In genomic region chr6:130987539-130987938, GRCh38 we compare ENCODE assay signal across 4 cellular contexts.
DNase-seq lines count a peak whose midpoint lies in the region; ATAC-seq, FAIRE-seq and TF ChIP-seq lines count a peak whose summit lies in the region.
"Not testable (repeated sequence)": the region's sequence is repeated elsewhere in the genome, so short reads cannot be mapped to it uniquely, and the experiment has no call there.

No MANE protein-coding gene starts in this region.

- peaks cover 6 to 30% (median 18%) of the 10 kb centered on the region in 7 donors for H3K9me3 Mint-ChIP-seq in naive B cell

- CTCF ChIA-PET in GM12878 (lab: Yijun Ruan, JAX); K562 (lab: Yijun Ruan, JAX; ENCODE audit: low intra/inter-chr PET ratio); HepG2 (lab: Yijun Ruan, JAX; ENCODE audit: low intra/inter-chr PET ratio, low total read pairs): not testable (repeated sequence)

- RAD21 ChIA-PET in GM12878 (lab: Charles Lee; ENCODE audit: unreplicated experiment) = not testable (repeated sequence)

- not testable (repeated sequence) for TF ChIP-seq EP300 in GM12878 (IDR thresholded peaks at IDR 0.05; ENCODE audit: borderline replicate concordance in 1 of 2, control insufficient read depth in 1 of 2, low read depth in 2 of 2, low read length in 2 of 2); K562 (IDR thresholded peaks at IDR 0.05; ENCODE audit: low read length); HepG2 (IDR thresholded peaks at IDR 0.05; ENCODE audit: low read depth in 2 of 2, low read length in 2 of 2); HepG2 (CRISPR knock-in tag; IDR thresholded peaks at IDR 0.05; ENCODE audit: borderline replicate concordance)

- not testable (repeated sequence) for TF ChIP-seq CTCF in GM12878 (IDR thresholded peaks at IDR 0.05 in 2 of 3, conservative IDR thresholded peaks at IDR 0.05 in 1 of 3; ENCODE audit: control insufficient read depth in 2 of 3, extremely low read depth in 1 of 3, insufficient read depth in 1 of 3, low read depth in 3 of 3, low read length in 3 of 3); K562 (IDR thresholded peaks at IDR 0.05 in 2 of 3, conservative IDR thresholded peaks at IDR 0.05 in 1 of 3; ENCODE audit: insufficient read depth in 2 of 3, low read depth in 1 of 3, low read length in 3 of 3); HepG2 (CRISPR knock-in tag; IDR thresholded peaks at IDR 0.05)

- H3K27me3 ChIP-seq in GM12878 (replicated peaks in 1 of 2; ENCODE audit: control insufficient read depth in 2 of 2, insufficient read depth in 2 of 2, low read length in 1 of 2); K562 (ENCODE audit: control insufficient read depth in 2 of 2, insufficient read depth in 2 of 2, low read length in 2 of 2); HepG2 (ENCODE audit: control insufficient read depth in 1 of 2, insufficient read depth in 2 of 2, low read length in 2 of 2): not testable (repeated sequence)

- TF ChIP-seq POLR2A in GM12878 (IDR thresholded peaks at IDR 0.05; ENCODE audit: low read depth, low read length); K562 (conservative IDR thresholded peaks at IDR 0.05); HepG2 (IDR thresholded peaks at IDR 0.05; ENCODE audit: insufficient read depth in 1 of 2, low read depth in 2 of 2, low read length in 2 of 2): not testable (repeated sequence)

- in situ Hi-C loops in GM12878 (cut with MboI); K562 (cut with MboI); HepG2 (cut with HindIII; ENCODE audit: extremely low pct_ligation_motif_present, low pct_unique_long_range_greater_than_20kb): not testable (repeated sequence)

- H3K9me1 ChIP-seq in K562 (ENCODE audit: control insufficient read depth, insufficient read depth, low read length) = not testable (repeated sequence)

- WGBS in GM12878 (ENCODE audit: insufficient coverage, insufficient replicate concordance, low lambda C conversion rate, missing lambda C conversion rate) = 73% methylated on average over 5 of the region's 5 CpGs
- 46% methylated on average over 3 of the region's 5 CpGs for WGBS in K562 (ENCODE audit: insufficient coverage, low coverage, missing lambda C conversion rate)
- 97% methylated on average over 5 of the region's 5 CpGs for WGBS in HepG2 (ENCODE audit: low lambda C conversion rate)

- H3K4me3 Mint-ChIP-seq in naive B cell = not testable (repeated sequence)

- not testable (repeated sequence) for H4K20me1 ChIP-seq in GM12878 (ENCODE audit: control insufficient read depth, insufficient read depth); K562 (replicated peaks; ENCODE audit: control insufficient read depth, insufficient read depth, low read length); HepG2 (ENCODE audit: insufficient read depth, low read length)

- H3K9me3 ChIP-seq in GM12878 (replicated peaks; ENCODE audit: control insufficient read depth, insufficient read depth, low read length); K562 (replicated peaks; ENCODE audit: control insufficient read depth, insufficient read depth, low read depth, low read length); HepG2 (ENCODE audit: low read length): not testable (repeated sequence)

- POLR2A ChIA-PET in GM12878 (lab: Charles Lee); K562 (lab: Yijun Ruan, JAX); HepG2 (lab: Yijun Ruan, JAX): not testable (repeated sequence)

- not testable (repeated sequence) for BruUV-seq in GM12878 (replicated peaks; lab: Mats Ljungman, UMichigan); K562 (replicated peaks; lab: Mats Ljungman, UMichigan); HepG2 (replicated peaks; lab: Mats Ljungman, UMichigan)

- H3K27ac Mint-ChIP-seq in naive B cell = peak overlapping the region in 4 of 6 donors; percentile 42 to 84 (median 60)

- TF ChIP-seq RAD21 in GM12878 (IDR thresholded peaks at IDR 0.05; ENCODE audit: insufficient read depth, low read depth, low read length); K562 (CRISPR knock-in tag; conservative IDR thresholded peaks at IDR 0.05 in 1 of 2, IDR thresholded peaks at IDR 0.05 in 1 of 2); HepG2 (CRISPR knock-in tag; IDR thresholded peaks at IDR 0.05): not testable (repeated sequence)

- H3K36me3 Mint-ChIP-seq in naive B cell = peaks cover 21 to 24% of the 10 kb centered on the region in 2 donors

- not testable (repeated sequence) for H3K79me2 ChIP-seq in GM12878 (ENCODE audit: control insufficient read depth, insufficient read depth, low read length); K562 (ENCODE audit: control insufficient read depth, insufficient read depth, low read length)
- H3K79me2 ChIP-seq in HepG2 (ENCODE audit: insufficient read depth, low read length) = peaks cover 66% of the 10 kb centered on the region

- not testable (repeated sequence) for H2AFZ ChIP-seq in GM12878 (ENCODE audit: control insufficient read depth, low read depth, low read length); K562 (ENCODE audit: low read depth, low read length); HepG2 (ENCODE audit: low read length)

- H3K4me1 Mint-ChIP-seq in naive B cell = peaks cover 14 to 30% (median 27%) of the 10 kb centered on the region in 3 donors

- DNase-seq in GM12878 (ENCODE audit: low read depth, low spot score); K562 (ENCODE audit: extremely low read depth in 1 of 4, low spot score in 3 of 4); HepG2 (ENCODE audit: low spot score); naive B cell: not testable (repeated sequence)

- H3K4me1 ChIP-seq in GM12878 (ENCODE audit: control insufficient read depth, insufficient read depth, low read length); K562 (replicated peaks in 1 of 2; ENCODE audit: control insufficient read depth in 2 of 2, insufficient read depth in 2 of 2, low read length in 2 of 2): not testable (repeated sequence)
- peaks cover 16% of the 10 kb centered on the region; the same call in 1 of the 2 replicates for H3K4me1 ChIP-seq in HepG2 (ENCODE audit: insufficient read depth, low read length)

- not testable (repeated sequence) for FAIRE-seq in GM12878 (lab: Jason Lieb, UNC); K562 (lab: Jason Lieb, UNC); HepG2 (lab: Jason Lieb, UNC)

- not testable (repeated sequence) for H3K4me2 ChIP-seq in GM12878 (ENCODE audit: control insufficient read depth, insufficient read depth); K562 (ENCODE audit: insufficient read depth, low read length); HepG2 (ENCODE audit: low read depth, low read length)

- not testable (repeated sequence) for H3K9ac ChIP-seq in GM12878 (ENCODE audit: control insufficient read depth, insufficient read depth, low read length); K562 (ENCODE audit: insufficient read depth in 1 of 2, low read depth in 2 of 2, low read length in 2 of 2); HepG2 (ENCODE audit: insufficient read depth, low read depth, low read length)

- not testable (repeated sequence) for H3K36me3 ChIP-seq in GM12878 (ENCODE audit: control insufficient read depth in 2 of 2, insufficient read depth in 2 of 2, low read length in 1 of 2); K562 (ENCODE audit: control insufficient read depth, insufficient read depth, low read length); HepG2 (replicated peaks in 1 of 2; ENCODE audit: control insufficient read depth in 1 of 2, insufficient read depth in 2 of 2, low read length in 2 of 2)

- H3K4me3 ChIP-seq in GM12878; K562; HepG2 (replicated peaks in 1 of 3; ENCODE audit: insufficient read depth in 1 of 3, low read depth in 2 of 3, low read length in 3 of 3): not testable (repeated sequence)

- SMC1A ChIA-PET in GM12878 (lab: Charles Lee; ENCODE audit: uncharacterized antibody, unreplicated experiment) = not testable (repeated sequence)

- H3K27me3 Mint-ChIP-seq in naive B cell = not testable (repeated sequence)

- not testable (repeated sequence) for ATAC-seq in GM12878; K562; HepG2; naive B cell (ENCODE audit: low read depth in 2 of 2)

- intact Hi-C loops in GM12878 (cut with micrococcal nuclease; ENCODE audit: unreplicated experiment); K562 (cut with micrococcal nuclease); HepG2 (cut with micrococcal nuclease; ENCODE audit: unreplicated experiment): not testable (repeated sequence)

- H3K27ac ChIP-seq in GM12878 (ENCODE audit: control insufficient read depth, insufficient read depth); K562 (ENCODE audit: extremely low read depth, low read depth, low read length); HepG2 (ENCODE audit: extremely low read length, insufficient read depth, low read length): not testable (repeated sequence)

TF ChIP-seq in GM12878, 131 proteins besides CTCF, POLR2A, EP300 and RAD21:
- TF ChIP-seq ZNF24 (IDR thresholded peaks at IDR 0.05) = peak; percentile 71; the same call in 1 of the 2 replicates
TF ChIP-seq in GM12878: peak in this region for 1; not testable (repeated sequence) for 130.

TF ChIP-seq in K562, 482 proteins besides CTCF, POLR2A, EP300 and RAD21:
- peak; percentile 91 for TF ChIP-seq ZNF24 (IDR thresholded peaks at IDR 0.05)

TF ChIP-seq in HepG2, 621 proteins besides CTCF, POLR2A, EP300 and RAD21:
- TF ChIP-seq ZNF24 (IDR thresholded peaks at IDR 0.05) = peak; percentile 81
